In genomic region chr13:98542568-98543379, GRCh38 we compare ENCODE assay signal across 9 cellular contexts. TPM values are rescaled to one million over a fixed set of nuclear protein-coding genes. Genes with fewer than 3 reads are reported as not detected.
DNase-seq lines count a peak whose midpoint lies in the region; ATAC-seq and TF ChIP-seq lines count a peak whose summit lies in the region.
"Had no signal": no experiment of that assay in that cellular context is flagged by ENCODE, and none has a peak within 500 bp of the region (broad histone marks: within the 10 kb centered on the region; RNA-seq: fewer than 3 reads in every experiment).

No MANE protein-coding gene starts in this region.

- H3K79me2 ChIP-seq in smooth muscle cell (ENCODE audit: low read depth), result peaks cover 100% of the 10 kb centered on the region

- H3K4me1 Mint-ChIP-seq in activated CD4-positive, alpha-beta T cell treated with anti-CD3 and anti-CD28 coated beads for 36 hours, result peaks cover 94% of the 10 kb centered on the region

- H3K4me2 ChIP-seq in smooth muscle cell, result peak overlapping the region; percentile 3
- H3K4me2 ChIP-seq: A549 had no signal

- H3F3A ChIP-seq in smooth muscle cell (ENCODE audit: low read depth), result no peaks in the 10 kb centered on the region

- H3K27ac Mint-ChIP-seq in activated CD4-positive, alpha-beta T cell treated with anti-CD3 and anti-CD28 coated beads for 36 hours, result peak overlapping the region; percentile 87

- intact Hi-C loops in activated CD4-positive, alpha-beta T cell treated with anti-CD3 and anti-CD28 coated beads for 36 hours (cut with DNase I, micrococcal nuclease), result no loop called here

- no peaks in the 10 kb centered on the region for H3K27me3 ChIP-seq in effector memory CD4-positive, alpha-beta T cell (replicated peaks; ENCODE audit: control insufficient read depth, insufficient read depth, low read length, poor library complexity, severe bottlenecking)
- H3K27me3 ChIP-seq in smooth muscle cell (ENCODE audit: low read depth) (no peaks in the 10 kb centered on the region), brain microvascular endothelial cell (replicated peaks) (no peaks in the 10 kb centered on the region)

- H3K4me3 Mint-ChIP-seq in activated CD4-positive, alpha-beta T cell treated with anti-CD3 and anti-CD28 coated beads for 36 hours, result peak overlapping the region; percentile 66

- peak overlapping the region; percentile 50 for H3K4me3 ChIP-seq in effector memory CD4-positive, alpha-beta T cell (ENCODE audit: insufficient read depth, low read depth, low read length, poor library complexity, severe bottlenecking)
- H3K4me3 ChIP-seq in smooth muscle cell (no peak overlapping the region), brain microvascular endothelial cell (ENCODE audit: low read depth, low read length) (no peak overlapping the region)
- H3K4me3 ChIP-seq: A549 had no signal

- in situ Hi-C loops in brain microvascular endothelial cell (cut with HindIII; ENCODE audit: low pct_ligation_motif_present, low sequenced_read_pairs), result no loop called here

- peak; percentile 63 for ATAC-seq in activated CD4-positive, alpha-beta T cell treated with anti-CD3 and anti-CD28 coated beads for 36 hours
- ATAC-seq in HG03575 (IDR thresholded peaks at IDR 0.05; ENCODE audit: extremely low read depth, insufficient number of reproducible peaks, low FRiP score, unreplicated experiment), result peak; percentile 34
- no peak for ATAC-seq in HG03135 (IDR thresholded peaks at IDR 0.05; ENCODE audit: unreplicated experiment)

- CTCF ChIA-PET in activated CD4-positive, alpha-beta T cell treated with anti-CD3 and anti-CD28 coated beads for 36 hours (lab: Charles Lee), result interaction anchor here (0.6 to 3.6 kb wide), 7 partner anchors 9 to 365 kb away, joined by 3 to 16 read pairs (median 4); no protein-coding TSS in a partner anchor

- H3K36me3 ChIP-seq in effector memory CD4-positive, alpha-beta T cell (ENCODE audit: control insufficient read depth, insufficient read depth, low read length), result peaks cover 12% of the 10 kb centered on the region
- H3K36me3 ChIP-seq in smooth muscle cell (ENCODE audit: low read depth), result no peaks in the 10 kb centered on the region
- no peaks in the 10 kb centered on the region for H3K36me3 ChIP-seq in brain microvascular endothelial cell (replicated peaks)

- DNase-seq in activated CD4-positive, alpha-beta T cell treated with anti-CD3 and anti-CD28 coated beads for 36 hours, result peak; percentile 53
- DNase-seq in activated CD4-positive, alpha-beta T cell treated with anti-CD3 and anti-CD28 coated beads, Interleukin-2, amount 50 U/mL, for 48 hours, result no peak
- DNase-seq in effector memory CD4-positive, alpha-beta T cell, result no peak
- DNase-seq in smooth muscle cell (lab: John Stamatoyannopoulos, UW; ENCODE audit: unreplicated experiment) (no peak), brain microvascular endothelial cell (no peak), HCEC 1CT (no peak)

- H3K9ac ChIP-seq in smooth muscle cell (ENCODE audit: low read depth), result no peak overlapping the region

- TF ChIP-seq CTCF in smooth muscle cell (IDR thresholded peaks at IDR 0.05; ENCODE audit: borderline replicate concordance, insufficient read depth, poor library complexity, severe bottlenecking) (no peak), brain microvascular endothelial cell (IDR thresholded peaks at IDR 0.05; ENCODE audit: low read depth, low read length, missing control alignments) (no peak)

- no peaks in the 10 kb centered on the region for H3K9me3 Mint-ChIP-seq in activated CD4-positive, alpha-beta T cell treated with anti-CD3 and anti-CD28 coated beads for 36 hours (ENCODE audit: low read depth)

- peaks cover 48% of the 10 kb centered on the region for H3K36me3 Mint-ChIP-seq in activated CD4-positive, alpha-beta T cell treated with anti-CD3 and anti-CD28 coated beads for 36 hours (ENCODE audit: low read depth)

- 80% methylated on average over 23 of the region's 23 CpGs for WGBS in smooth muscle cell (ENCODE audit: low lambda C conversion rate)

- POLR2A ChIA-PET in activated CD4-positive, alpha-beta T cell treated with anti-CD3 and anti-CD28 coated beads for 36 hours (lab: Charles Lee), result interaction anchor here (1.2 to 1.3 kb wide), 2 partner anchors 28 to 58 kb away, joined by 3 to 4 read pairs; no protein-coding TSS in a partner anchor

- no peaks in the 10 kb centered on the region for H3K27me3 Mint-ChIP-seq in activated CD4-positive, alpha-beta T cell treated with anti-CD3 and anti-CD28 coated beads for 36 hours

- H4K20me1 ChIP-seq in smooth muscle cell (ENCODE audit: low read depth), result peaks cover 100% of the 10 kb centered on the region

- no peaks in the 10 kb centered on the region for H3K9me3 ChIP-seq in effector memory CD4-positive, alpha-beta T cell (ENCODE audit: control insufficient read depth, low read length)
- H3K9me3 ChIP-seq in smooth muscle cell (replicated peaks; ENCODE audit: low read depth), result no peaks in the 10 kb centered on the region
- H3K9me3 ChIP-seq: A549 had no signal

- H3K27ac ChIP-seq in effector memory CD4-positive, alpha-beta T cell (ENCODE audit: insufficient read depth, low read length, poor library complexity, severe bottlenecking), result peak overlapping the region; percentile 31
- peak overlapping the region; percentile 75 for H3K27ac ChIP-seq in smooth muscle cell (ENCODE audit: low read depth)
- no peak overlapping the region for H3K27ac ChIP-seq in brain microvascular endothelial cell
- H3K27ac ChIP-seq: A549 had no signal

- peaks cover 61% of the 10 kb centered on the region for H3K4me1 ChIP-seq in effector memory CD4-positive, alpha-beta T cell (ENCODE audit: control insufficient read depth, insufficient read depth, low read length, poor library complexity, severe bottlenecking)
- peaks cover 29% of the 10 kb centered on the region for H3K4me1 ChIP-seq in smooth muscle cell (ENCODE audit: low read depth)

- no peak overlapping the region for H2AFZ ChIP-seq in smooth muscle cell (ENCODE audit: low read depth)

RNA-seq across cellular contexts. Expression of gene STK24, which starts 34.1 kb away (rescaled TPM):
- total RNA-seq in activated CD4-positive, alpha-beta T cell treated with anti-CD3 and anti-CD28 coated beads for 36 hours, result 100 to 1,000 TPM; 146 to 173 TPM
- total RNA-seq in smooth muscle cell, result 76.6 and 89.1 TPM in 2 replicates
- polyA plus RNA-seq in smooth muscle cell, result 80.2 and 105 TPM in 2 replicates
